8 cellular contexts compared by ENCODE assay signal in genomic region chr9:7879551-7880245, GRCh38.
DNase-seq lines count a peak whose midpoint lies in the region; ATAC-seq and TF ChIP-seq lines count a peak whose summit lies in the region.
"Had no signal": no experiment of that assay in that cellular context is flagged by ENCODE, and none has a peak within 500 bp of the region (broad histone marks: within the 10 kb centered on the region; RNA-seq: fewer than 3 reads in every experiment).

No MANE protein-coding gene starts in this region.

- no peak overlapping the region for H3K4me3 Mint-ChIP-seq in T-helper 1 cell treated with Interleukin-12 subunit alpha and Interleukin-12 subunit beta and Interleukin-4 antibody, amounts not matched to agents 30 μg/mL and 1 μg/mL, for 36 hours

- no peaks in the 10 kb centered on the region for H3K27me3 Mint-ChIP-seq in T-helper 1 cell treated with Interleukin-12 subunit alpha and Interleukin-12 subunit beta and Interleukin-4 antibody, amounts not matched to agents 30 μg/mL and 1 μg/mL, for 36 hours (ENCODE audit: low read depth)

- peaks cover 8% of the 10 kb centered on the region for H3K4me1 Mint-ChIP-seq in T-helper 1 cell treated with Interleukin-12 subunit alpha and Interleukin-12 subunit beta and Interleukin-4 antibody, amounts not matched to agents 30 μg/mL and 1 μg/mL, for 36 hours (ENCODE audit: low read depth)

- no peak overlapping the region for H3K4me3 ChIP-seq in epithelial cell of esophagus (ENCODE audit: low read length)

- no peak for TF ChIP-seq CTCF in epithelial cell of esophagus (IDR thresholded peaks at IDR 0.05; ENCODE audit: insufficient read depth, low read depth, low read length, missing control alignments)

- peak; percentile 63 for ATAC-seq in HG03378 (IDR thresholded peaks at IDR 0.05; ENCODE audit: unreplicated experiment)
- ATAC-seq: left lobe of liver had no signal

- DNase-seq in epithelial cell of esophagus (ENCODE audit: low read depth): peak; percentile 78
- peak; percentile 8 to 44 for DNase-seq in stimulated activated CD8-positive, alpha-beta memory T cell treated with anti-CD3 and anti-CD28 coated beads, Interleukin-7, amount 100 ng/mL, for 48 hours (ENCODE audit: extremely low read depth in 1 of 2, low read depth in 1 of 2)
- DNase-seq in NCI-H226: no peak
- no peak for DNase-seq in AG20443 (ENCODE audit: low spot score)
- DNase-seq in GM19240 (ENCODE audit: insufficient read length, low spot score): no peak

- peaks cover 27% of the 10 kb centered on the region for H3K9me3 Mint-ChIP-seq in T-helper 1 cell treated with Interleukin-12 subunit alpha and Interleukin-12 subunit beta and Interleukin-4 antibody, amounts not matched to agents 30 μg/mL and 1 μg/mL, for 36 hours

- peak overlapping the region; percentile 5 for H3K27ac Mint-ChIP-seq in T-helper 1 cell treated with Interleukin-12 subunit alpha and Interleukin-12 subunit beta and Interleukin-4 antibody, amounts not matched to agents 30 μg/mL and 1 μg/mL, for 36 hours

- peaks cover 2% of the 10 kb centered on the region for H3K36me3 Mint-ChIP-seq in T-helper 1 cell treated with Interleukin-12 subunit alpha and Interleukin-12 subunit beta and Interleukin-4 antibody, amounts not matched to agents 30 μg/mL and 1 μg/mL, for 36 hours (ENCODE audit: low read depth)

Comparison
In these comparisons a context has a peak if more than half of its experiments do, and no peak if none do; other contexts are left out.
1. DNase-seq: peak in epithelial cell of esophagus (single experiment) and stimulated activated CD8-positive, alpha-beta memory T cell treated with anti-CD3 and anti-CD28 coated beads, Interleukin-7, amount 100 ng/mL, for 48 hours (2 of 2); none in NCI-H226 (single experiment), AG20443 (single experiment) and GM19240 (single experiment).